Comparison of ENCODE assay signal across 20 cellular contexts in genomic region chr7:6093375-6093774, GRCh38.
"Had no signal": no experiment of that assay in that cellular context is flagged by ENCODE, and none has a peak within 500 bp of the region (broad histone marks: within the 10 kb centered on the region; RNA-seq: fewer than 3 reads in every experiment).

No MANE protein-coding gene starts in this region.

- FAIRE-seq: colon, endothelial cell of umbilical vein had no signal

- H3K9me3 ChIP-seq: ovary, right atrium auricular region, stomach, thoracic aorta, transverse colon had no signal

- ATAC-seq: foreskin keratinocyte; naive thymus-derived CD8-positive, alpha-beta T cell; stimulated activated naive B cell treated with anti-CD40 and anti-IgM and Interleukin-4, amounts not matched to agents 10 μg/mL and 1 μg/mL and 100 μg/mL, for 72 hours had no signal

- H3K4me1 ChIP-seq: foreskin keratinocyte, right atrium auricular region, stomach, transverse colon had no signal

- H3K36me3 ChIP-seq: ovary, right atrium auricular region, stomach, thoracic aorta, transverse colon had no signal

- DNase-seq: cerebellar nuclear complex; dermis blood vessel endothelial cell; endodermal cell; erythroblast; foreskin keratinocyte; kidney glomerular epithelial cell; naive thymus-derived CD8-positive, alpha-beta T cell; nucleus accumbens; stimulated activated CD4-positive, alpha-beta T cell treated with anti-CD3 and anti-CD28 coated beads, Interleukin-4, amount 100 ng/mL, for 1 hour; stimulated activated naive B cell treated with anti-CD40 and anti-IgM and Interleukin-4, amounts not matched to agents 10 μg/mL and 1 μg/mL and 100 μg/mL, for 72 hours; stomach; substantia nigra; transverse colon had no signal

- H3K27me3 ChIP-seq: foreskin keratinocyte, ovary, right atrium auricular region had no signal

- H3K4me3 Mint-ChIP-seq: endodermal cell; naive thymus-derived CD8-positive, alpha-beta T cell; neural crest cell; stimulated activated naive B cell treated with anti-CD40 and anti-IgM and Interleukin-4, amounts not matched to agents 10 μg/mL and 1 μg/mL and 100 μg/mL, for 72 hours had no signal

- H3K4me1 Mint-ChIP-seq: endodermal cell; naive thymus-derived CD8-positive, alpha-beta T cell; neural crest cell had no signal

- H3K36me3 Mint-ChIP-seq: naive thymus-derived CD8-positive, alpha-beta T cell; stimulated activated naive B cell treated with anti-CD40 and anti-IgM and Interleukin-4, amounts not matched to agents 10 μg/mL and 1 μg/mL and 100 μg/mL, for 72 hours had no signal

- H3K27ac Mint-ChIP-seq: endodermal cell; stimulated activated naive B cell treated with anti-CD40 and anti-IgM and Interleukin-4, amounts not matched to agents 10 μg/mL and 1 μg/mL and 100 μg/mL, for 72 hours had no signal

- H3K27ac ChIP-seq: foreskin keratinocyte, ovary, right atrium auricular region, stomach, thoracic aorta, transverse colon had no signal

- H3K9me3 Mint-ChIP-seq: endodermal cell; naive thymus-derived CD8-positive, alpha-beta T cell; neural crest cell had no signal

- H3K4me3 ChIP-seq: ovary, right atrium auricular region, smooth muscle cell, stomach, thoracic aorta, transverse colon had no signal

- H3K4me2 ChIP-seq: smooth muscle cell had no signal
